Comparison of ENCODE assay signal across 1 cellular context in the genomic region with DNA sequence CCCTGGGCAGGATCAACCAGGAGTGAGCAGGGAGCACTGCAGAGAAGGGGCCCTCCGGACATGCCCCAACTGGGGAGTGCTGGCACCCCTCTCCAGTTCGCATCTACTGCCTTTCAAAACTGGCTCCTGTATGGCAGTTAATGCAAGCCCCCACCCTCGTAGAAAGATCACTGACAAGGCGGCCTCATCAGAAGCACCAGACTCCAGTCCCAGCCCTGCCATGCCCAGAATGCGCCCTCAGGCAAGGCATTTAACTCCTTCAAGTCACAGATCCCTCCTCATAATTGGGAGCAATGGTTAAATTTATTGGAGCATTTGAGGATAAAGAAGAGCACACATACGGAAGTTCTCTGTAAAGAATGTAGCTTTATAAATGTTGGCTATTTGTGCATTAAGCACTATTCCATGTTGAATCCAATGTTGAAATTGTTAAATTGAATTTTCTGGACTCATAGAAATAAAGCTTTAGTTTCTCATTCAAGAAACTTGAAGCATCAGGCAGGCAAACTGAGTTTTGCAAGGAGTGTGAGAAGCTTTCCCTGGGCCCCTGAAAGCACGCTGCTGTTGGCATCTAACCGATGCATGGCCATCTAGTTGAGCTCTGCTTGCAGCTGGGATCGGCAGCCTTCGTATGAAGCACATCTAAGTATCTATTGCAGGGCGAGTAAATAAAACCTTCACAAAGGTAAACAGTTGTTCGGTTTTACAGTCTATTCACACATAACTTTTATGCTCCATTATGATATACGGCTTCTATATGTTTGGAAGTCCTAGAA.
TF ChIP-seq lines count a peak whose summit lies in the region.

No MANE protein-coding gene starts in this region.

TF ChIP-seq in SK-N-SH treated with all-trans-retinoic acid at 6 μM for 48 hours, 23 proteins besides CTCF, POLR2A, EP300 and RAD21 (continued from another document):
- no peak for TF ChIP-seq CREB5 (CRISPR knock-in tag; IDR thresholded peaks at IDR 0.05; ENCODE audit: low read depth)
